In genomic region chr4:120801171-120801758, GRCh38 we compare ENCODE assay signal across 12 cellular contexts.
DNase-seq lines count a peak whose midpoint lies in the region; ATAC-seq and TF ChIP-seq lines count a peak whose summit lies in the region.
"Had no signal": no experiment of that assay in that cellular context is flagged by ENCODE, and none has a peak within 500 bp of the region (broad histone marks: within the 10 kb centered on the region; RNA-seq: fewer than 3 reads in every experiment).

No MANE protein-coding gene starts in this region.

- H3K9ac ChIP-seq in trophoblast cell (ENCODE audit: low read length) = no peak overlapping the region

- H2AFZ ChIP-seq in trophoblast cell (ENCODE audit: insufficient read depth, low read length, poor library complexity) = no peak overlapping the region

- H4K8ac ChIP-seq in trophoblast cell (ENCODE audit: low read depth, low read length) = no peak overlapping the region

- H2BK12ac ChIP-seq in trophoblast cell (ENCODE audit: low read length) = no peak overlapping the region

- H4K91ac ChIP-seq in trophoblast cell (ENCODE audit: low read depth, low read length) = no peak overlapping the region

- H3K27me3 ChIP-seq in BE2C (no peaks in the 10 kb centered on the region), trophoblast cell (ENCODE audit: insufficient read depth, low read length) (no peaks in the 10 kb centered on the region)
- H3K27me3 ChIP-seq: stomach had no signal

- H3K79me2 ChIP-seq in trophoblast cell (ENCODE audit: control insufficient read depth, insufficient read depth, low read length, poor library complexity) = peaks cover 5% of the 10 kb centered on the region

- H4K12ac ChIP-seq in trophoblast cell (ENCODE audit: low read depth, low read length) = no peak overlapping the region

- TF ChIP-seq CTCF in BE2C (IDR thresholded peaks at IDR 0.05; ENCODE audit: low read depth, low read length) = no peak

- no peak overlapping the region for H2BK5ac ChIP-seq in trophoblast cell (ENCODE audit: low read depth, low read length, poor library complexity)

- H3K4me3 ChIP-seq in BE2C (ENCODE audit: low read depth, low read length) (no peak overlapping the region), trophoblast cell (ENCODE audit: low read depth, low read length) (no peak overlapping the region)
- H3K4me3 ChIP-seq: stomach had no signal

- H3K4ac ChIP-seq in trophoblast cell (ENCODE audit: low read depth, low read length) = no peak overlapping the region

- no peaks in the 10 kb centered on the region for H3K9me3 ChIP-seq in BE2C
- H3K9me3 ChIP-seq in trophoblast cell (ENCODE audit: insufficient read depth, low read depth, low read length) = no peaks in the 10 kb centered on the region

- H3K23ac ChIP-seq in trophoblast cell (ENCODE audit: low read length) = no peak overlapping the region

- H3K14ac ChIP-seq in trophoblast cell (ENCODE audit: low read length) = no peak overlapping the region

- no peak overlapping the region for H3K4me2 ChIP-seq in trophoblast cell (ENCODE audit: low read length)

- H3K27ac ChIP-seq in trophoblast cell (ENCODE audit: low read depth, low read length) = peak overlapping the region; percentile 23
- H3K27ac ChIP-seq: stomach had no signal

- H2BK120ac ChIP-seq in trophoblast cell (ENCODE audit: insufficient read depth, low read length, poor library complexity) = no peak overlapping the region

- peaks cover 8% of the 10 kb centered on the region for H3K79me1 ChIP-seq in trophoblast cell (ENCODE audit: low read length)

- H3K4me1 ChIP-seq in BE2C (no peaks in the 10 kb centered on the region), trophoblast cell (ENCODE audit: control insufficient read depth in 1 of 2, insufficient read depth in 2 of 2, low read length in 2 of 2) (peaks cover 0 to 3% of the 10 kb centered on the region in 2 experiments)

- H3K18ac ChIP-seq in trophoblast cell (ENCODE audit: low read length) = no peak overlapping the region

- peak; percentile 98 for ATAC-seq in SK-N-SH treated with all-trans-retinoic acid at 6 μM for 48 hours
- ATAC-seq in GM21515 (IDR thresholded peaks at IDR 0.05; ENCODE audit: unreplicated experiment) = no peak
- ATAC-seq: activated T-helper 17 cell treated with anti-CD3 and anti-CD28 coated beads, Interleukin-2, amount 50 U/mL, for 72 hours had no signal

- H3K36me3 ChIP-seq in BE2C = no peaks in the 10 kb centered on the region
- H3K36me3 ChIP-seq in trophoblast cell (ENCODE audit: control insufficient read depth in 1 of 2, insufficient read depth in 2 of 2, low read length in 2 of 2) = no peaks in the 10 kb centered on the region
- H3K36me3 ChIP-seq: stomach had no signal

- H2AK5ac ChIP-seq in trophoblast cell (ENCODE audit: low read length) = no peak overlapping the region

- no CpG with 5 or more reads among the region's 5 CpGs for WGBS in trophoblast cell (ENCODE audit: extremely low coverage, insufficient coverage, insufficient read length)

- DNase-seq in BE2C (peak; percentile 88), globus pallidus (ENCODE audit: low spot score) (peak; percentile 24), trophoblast cell (peak; percentile 85 to 94), OCI-M2 (lab: John Stamatoyannopoulos, UW; ENCODE audit: unreplicated experiment) (no peak)
- no peak for DNase-seq in activated naive CD4-positive, alpha-beta T cell treated with anti-CD3 and anti-CD28 coated beads, Interleukin-2, amount 50 U/mL, for 16 hours
- DNase-seq in stimulated activated CD4-positive, alpha-beta T cell treated with anti-CD3 and anti-CD28 coated beads, Interleukin-4, amount 100 ng/mL, for 4 hours = no peak
- DNase-seq: CD4-positive, CD25-positive, alpha-beta regulatory T cell; NCI-H1092; stomach had no signal

TF ChIP-seq in SK-N-SH treated with all-trans-retinoic acid at 6 μM for 48 hours, 23 proteins besides CTCF, POLR2A, EP300 and RAD21 (continues in another document):
- peak; percentile 88 for TF ChIP-seq CREB5 (CRISPR knock-in tag; IDR thresholded peaks at IDR 0.05; ENCODE audit: low read depth)
- no peak for TF ChIP-seq RARB (CRISPR knock-in tag; IDR thresholded peaks at IDR 0.05)
- TF ChIP-seq, protein P1, sequence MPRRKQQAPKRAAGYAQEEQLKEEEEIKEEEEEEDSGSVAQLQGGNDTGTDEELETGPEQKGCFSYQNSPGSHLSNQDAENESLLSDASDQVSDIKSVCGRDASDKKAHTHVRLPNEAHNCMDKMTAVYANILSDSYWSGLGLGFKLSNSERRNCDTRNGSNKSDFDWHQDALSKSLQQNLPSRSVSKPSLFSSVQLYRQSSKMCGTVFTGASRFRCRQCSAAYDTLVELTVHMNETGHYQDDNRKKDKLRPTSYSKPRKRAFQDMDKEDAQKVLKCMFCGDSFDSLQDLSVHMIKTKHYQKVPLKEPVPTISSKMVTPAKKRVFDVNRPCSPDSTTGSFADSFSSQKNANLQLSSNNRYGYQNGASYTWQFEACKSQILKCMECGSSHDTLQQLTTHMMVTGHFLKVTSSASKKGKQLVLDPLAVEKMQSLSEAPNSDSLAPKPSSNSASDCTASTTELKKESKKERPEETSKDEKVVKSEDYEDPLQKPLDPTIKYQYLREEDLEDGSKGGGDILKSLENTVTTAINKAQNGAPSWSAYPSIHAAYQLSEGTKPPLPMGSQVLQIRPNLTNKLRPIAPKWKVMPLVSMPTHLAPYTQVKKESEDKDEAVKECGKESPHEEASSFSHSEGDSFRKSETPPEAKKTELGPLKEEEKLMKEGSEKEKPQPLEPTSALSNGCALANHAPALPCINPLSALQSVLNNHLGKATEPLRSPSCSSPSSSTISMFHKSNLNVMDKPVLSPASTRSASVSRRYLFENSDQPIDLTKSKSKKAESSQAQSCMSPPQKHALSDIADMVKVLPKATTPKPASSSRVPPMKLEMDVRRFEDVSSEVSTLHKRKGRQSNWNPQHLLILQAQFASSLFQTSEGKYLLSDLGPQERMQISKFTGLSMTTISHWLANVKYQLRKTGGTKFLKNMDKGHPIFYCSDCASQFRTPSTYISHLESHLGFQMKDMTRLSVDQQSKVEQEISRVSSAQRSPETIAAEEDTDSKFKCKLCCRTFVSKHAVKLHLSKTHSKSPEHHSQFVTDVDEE (CRISPR knock-in tag; IDR thresholded peaks at IDR 0.05) = peak; percentile 99
- peak; percentile 96 for TF ChIP-seq SNAI2 (CRISPR knock-in tag; IDR thresholded peaks at IDR 0.05)
- TF ChIP-seq CSDC2 (CRISPR knock-in tag; IDR thresholded peaks at IDR 0.05) = no peak
- peak; percentile 92 for TF ChIP-seq ISL1 (CRISPR knock-in tag; IDR thresholded peaks at IDR 0.05)
- peak; percentile 73 for TF ChIP-seq ZFP3 (CRISPR knock-in tag; IDR thresholded peaks at IDR 0.05)
- TF ChIP-seq ARNTL (CRISPR knock-in tag; IDR thresholded peaks at IDR 0.05; ENCODE audit: borderline replicate concordance, low read depth) = peak; percentile 79; the same call in 1 of the 2 replicates
- TF ChIP-seq TCF4 (CRISPR knock-in tag; IDR thresholded peaks at IDR 0.05; ENCODE audit: borderline replicate concordance) = peak; percentile 94
- peak; percentile 57 for TF ChIP-seq PATZ1 (CRISPR knock-in tag; IDR thresholded peaks at IDR 0.05; ENCODE audit: borderline replicate concordance)
- TF ChIP-seq ZNF8 (CRISPR knock-in tag; IDR thresholded peaks at IDR 0.05) = no peak
- TF ChIP-seq, protein P2, sequence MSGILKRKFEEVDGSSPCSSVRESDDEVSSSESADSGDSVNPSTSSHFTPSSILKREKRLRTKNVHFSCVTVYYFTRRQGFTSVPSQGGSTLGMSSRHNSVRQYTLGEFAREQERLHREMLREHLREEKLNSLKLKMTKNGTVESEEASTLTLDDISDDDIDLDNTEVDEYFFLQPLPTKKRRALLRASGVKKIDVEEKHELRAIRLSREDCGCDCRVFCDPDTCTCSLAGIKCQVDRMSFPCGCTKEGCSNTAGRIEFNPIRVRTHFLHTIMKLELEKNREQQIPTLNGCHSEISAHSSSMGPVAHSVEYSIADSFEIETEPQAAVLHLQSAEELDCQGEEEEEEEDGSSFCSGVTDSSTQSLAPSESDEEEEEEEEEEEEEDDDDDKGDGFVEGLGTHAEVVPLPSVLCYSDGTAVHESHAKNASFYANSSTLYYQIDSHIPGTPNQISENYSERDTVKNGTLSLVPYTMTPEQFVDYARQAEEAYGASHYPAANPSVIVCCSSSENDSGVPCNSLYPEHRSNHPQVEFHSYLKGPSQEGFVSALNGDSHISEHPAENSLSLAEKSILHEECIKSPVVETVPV (CRISPR knock-in tag; IDR thresholded peaks at IDR 0.05) = no peak

Comparison
In these comparisons a context has a peak if more than half of its experiments do, and no peak if none do; other contexts are left out.
1. DNase-seq: peak in BE2C (single experiment), globus pallidus (single experiment) and trophoblast cell (2 of 2); none in OCI-M2 (single experiment), activated naive CD4-positive, alpha-beta T cell treated with anti-CD3 and anti-CD28 coated beads, Interleukin-2, amount 50 U/mL, for 16 hours (single experiment) and stimulated activated CD4-positive, alpha-beta T cell treated with anti-CD3 and anti-CD28 coated beads, Interleukin-4, amount 100 ng/mL, for 4 hours (0 of 2).